ENCODE assay signal across 8 cellular contexts in genomic region chr1:36305915-36306209, GRCh38. TPM values are rescaled to one million over a fixed set of nuclear protein-coding genes. Genes with fewer than 3 reads are reported as not detected.
DNase-seq lines count a peak whose midpoint lies in the region; ATAC-seq, FAIRE-seq and TF ChIP-seq lines count a peak whose summit lies in the region.

No MANE protein-coding gene starts in this region.

- H3K9ac ChIP-seq in SU-DHL-6 (ENCODE audit: low read length) (peak overlapping the region; percentile 70; the same call in 1 of the 2 replicates), GM23248 (no peak overlapping the region)

- ATAC-seq in foreskin keratinocyte: peak; percentile 1
- ATAC-seq in HG02981 (IDR thresholded peaks at IDR 0.05; ENCODE audit: unreplicated experiment): no peak

- H2AFZ ChIP-seq in SU-DHL-6 (ENCODE audit: low read depth, low read length, severe bottlenecking) (no peak overlapping the region), GM23248 (no peak overlapping the region)

- intact Hi-C loops in sigmoid colon (cut with DNase I): loop anchor here (5.0 kb wide), 1 partner anchor 61 kb away; no protein-coding TSS in a partner anchor

- WGBS in sigmoid colon, 2 donors: 55 to 77% methylated on average over 7 of the region's 7 CpGs
- WGBS in GM23248 (ENCODE audit: low coverage in 1 of 2, low lambda C conversion rate in 2 of 2, missing lambda C conversion rate in 2 of 2), 2 experiments: 88 to 92% methylated on average over 5 to 7 of the region's 7 CpGs

- no peak for TF ChIP-seq CTCF in SU-DHL-6 (IDR thresholded peaks at IDR 0.05; ENCODE audit: insufficient read depth, low read length, poor library complexity, severe bottlenecking)
- no peak for TF ChIP-seq CTCF in foreskin keratinocyte (conservative IDR thresholded peaks at IDR 0.05)
- no peak for TF ChIP-seq CTCF in sigmoid colon (IDR thresholded peaks at IDR 0.05)

- TF ChIP-seq POLR2A in GM12891 (IDR thresholded peaks at IDR 0.05; ENCODE audit: low read depth, low read length): no peak
- no peak for TF ChIP-seq POLR2A in sigmoid colon (IDR thresholded peaks at IDR 0.05)

- no peaks in the 10 kb centered on the region for H3K27me3 ChIP-seq in SU-DHL-6 (ENCODE audit: low read length)
- no peaks in the 10 kb centered on the region for H3K27me3 ChIP-seq in foreskin keratinocyte
- H3K27me3 ChIP-seq in sigmoid colon: no peaks in the 10 kb centered on the region
- no peaks in the 10 kb centered on the region for H3K27me3 ChIP-seq in GM23248 (replicated peaks; ENCODE audit: insufficient read depth)

- no peaks in the 10 kb centered on the region for H4K20me1 ChIP-seq in SU-DHL-6 (ENCODE audit: low read depth, low read length)
- H4K20me1 ChIP-seq in GM23248 (ENCODE audit: insufficient read depth): no peaks in the 10 kb centered on the region

- peaks cover 9% of the 10 kb centered on the region; the same call in 1 of the 2 replicates for H3K36me3 ChIP-seq in SU-DHL-6 (ENCODE audit: low read length)
- peaks cover 15 to 39% (median 32%) of the 10 kb centered on the region in 4 donors for H3K36me3 ChIP-seq in sigmoid colon
- H3K36me3 ChIP-seq in GM23248 (ENCODE audit: low read depth): peaks cover 28% of the 10 kb centered on the region

- peaks cover 18% of the 10 kb centered on the region for H3F3A ChIP-seq in SU-DHL-6 (ENCODE audit: insufficient read depth)
- H3F3A ChIP-seq in GM23248 (ENCODE audit: insufficient read depth): peaks cover 25% of the 10 kb centered on the region

- no peaks in the 10 kb centered on the region for H3K9me3 ChIP-seq in SU-DHL-6 (ENCODE audit: insufficient read depth, low read length)
- no peaks in the 10 kb centered on the region for H3K9me3 ChIP-seq in sigmoid colon
- H3K9me3 ChIP-seq in GM23248 (ENCODE audit: low read depth): no peaks in the 10 kb centered on the region

- no peak for TF ChIP-seq EP300 in sigmoid colon (IDR thresholded peaks at IDR 0.05)

- DNase-seq in GM12891 (ENCODE audit: insufficient read length, low spot score): no peak
- DNase-seq in foreskin keratinocyte: peak; percentile 25 to 75
- no peak for DNase-seq in sigmoid colon
- DNase-seq in stimulated activated CD4-positive, alpha-beta T cell treated with anti-CD3 and anti-CD28 coated beads, Interleukin-12 subunit alpha, Interleukin-12 subunit beta, amount 100 ng/mL, for 4 hours: no peak
- DNase-seq in GM23248: no peak
- no peak for DNase-seq in NCI-H2227 treated with DMSO at 0.1 percent for 48 hours (lab: John Stamatoyannopoulos, UW)

- H3K79me2 ChIP-seq in SU-DHL-6 (ENCODE audit: insufficient read depth, low read length) (no peaks in the 10 kb centered on the region), GM23248 (ENCODE audit: insufficient read depth) (peaks cover 41% of the 10 kb centered on the region)

- peak; percentile 33 for FAIRE-seq in GM12891 (lab: Jason Lieb, UNC)

- H3K4me1 ChIP-seq in foreskin keratinocyte (peaks cover 9% of the 10 kb centered on the region), sigmoid colon (peaks cover 2 to 25% (median 17%) of the 10 kb centered on the region in 4 donors), GM23248 (ENCODE audit: insufficient read depth) (peaks cover 5% of the 10 kb centered on the region; the same call in 1 of the 2 replicates)

- H3K9me2 ChIP-seq in SU-DHL-6 (replicated peaks; ENCODE audit: insufficient read depth, low read length) (no peaks in the 10 kb centered on the region), GM23248 (ENCODE audit: insufficient read depth) (no peaks in the 10 kb centered on the region)

- H3K4me2 ChIP-seq in SU-DHL-6 (ENCODE audit: low read depth, low read length, poor library complexity, severe bottlenecking): peak overlapping the region; percentile 66
- no peak overlapping the region for H3K4me2 ChIP-seq in GM23248 (ENCODE audit: unreplicated experiment)

- in situ Hi-C loops in GM23248 (cut with MboI): no loop called here

- H3K4me3 ChIP-seq in SU-DHL-6 (ENCODE audit: insufficient read depth, low read length, poor library complexity, severe bottlenecking) (no peak overlapping the region), sigmoid colon (peak overlapping the region in 3 of 4 donors; percentile 69 to 92 (median 73)), GM23248 (no peak overlapping the region)

- H3K27ac ChIP-seq in SU-DHL-6 (ENCODE audit: low read depth, low read length): peak overlapping the region; percentile 59; the same call in 1 of the 2 replicates
- H3K27ac ChIP-seq in foreskin keratinocyte: peak overlapping the region; percentile 53
- H3K27ac ChIP-seq in sigmoid colon: peak overlapping the region; percentile 69 to 84 (median 78)
- H3K27ac ChIP-seq in GM23248: no peak overlapping the region

TF ChIP-seq in GM12891, 5 proteins besides CTCF, POLR2A, EP300 and RAD21:
- TF ChIP-seq PAX5 (IDR thresholded peaks at IDR 0.05; ENCODE audit: insufficient read depth, low read length, severe bottlenecking): no peak
- 0 out of 2 replicates have a peak, but pooled peaks have one; percentile 25 for TF ChIP-seq POLR2AphosphoS5 (IDR thresholded peaks at IDR 0.05; ENCODE audit: low read depth, low read length)
- TF ChIP-seq POU2F2 (IDR thresholded peaks at IDR 0.05; ENCODE audit: low read depth, low read length): no peak
- TF ChIP-seq TAF1 (IDR thresholded peaks at IDR 0.05; ENCODE audit: low read depth, low read length): no peak
- no peak for TF ChIP-seq SPI1 (IDR thresholded peaks at IDR 0.05; ENCODE audit: low read depth, low read length)

RNA-seq across cellular contexts. Expression of gene SH3D21, which starts 0.3 kb away (rescaled TPM):
- polyA plus RNA-seq in GM12891 (2012; ENCODE audit: low read depth, missing spikeins): 11.7 TPM
- total RNA-seq in foreskin keratinocyte (5.5 and 6.9 TPM in 2 replicates), sigmoid colon (1 to 10 TPM in 2 of 4 donors, under 1 TPM in 2; 0.16 to 3.0 (median 1.0) TPM)
- polyA plus RNA-seq in foreskin keratinocyte (2.3 and 3.5 TPM in 2 replicates), sigmoid colon (1 to 10 TPM; 1.8 to 7.4 (median 5.8) TPM), GM23248 (2016; fragmentation: Nextera tagmentation; extraction: Ambion mirVana) (1.1 and 1.8 TPM in 2 replicates)
- 5.6 and 14.4 TPM in 2 replicates for total RNA-seq in GM23248 (2014; rRNA removed; shearing (Covaris generic))

RNA-seq across cellular contexts. Expression of gene EVA1B, which starts 17.6 kb away (rescaled TPM):
- polyA plus RNA-seq in GM12891 (2012; ENCODE audit: low read depth, missing spikeins): 7.6 TPM
- total RNA-seq in foreskin keratinocyte (19.5 and 28.7 TPM in 2 replicates), sigmoid colon (100 to 1,000 TPM in 1 of 4 donors, 10 to 100 TPM in 3; 46.7 to 102 (median 71.0) TPM)
- polyA plus RNA-seq in foreskin keratinocyte (24.8 and 38.2 TPM in 2 replicates), sigmoid colon (10 to 100 TPM in 2 of 3 donors, 1 to 10 TPM in 1; 5.8 to 18.0 (median 17.2) TPM), GM23248 (2016; fragmentation: Nextera tagmentation; extraction: Ambion mirVana) (95.0 and 111 TPM in 2 replicates)
- total RNA-seq in GM23248 (2014; rRNA removed; shearing (Covaris generic)): 294 and 328 TPM in 2 replicates

Comparison
In these comparisons a context has a peak if more than half of its experiments do, and no peak if none do; other contexts are left out.
1. DNase-seq: peak in foreskin keratinocyte (2 of 2); none in GM12891 (single experiment), sigmoid colon (single experiment), stimulated activated CD4-positive, alpha-beta T cell treated with anti-CD3 and anti-CD28 coated beads, Interleukin-12 subunit alpha, Interleukin-12 subunit beta, amount 100 ng/mL, for 4 hours (single experiment), GM23248 (single experiment) and NCI-H2227 treated with DMSO at 0.1 percent for 48 hours (single experiment).
2. H3K4me3 ChIP-seq: peak in sigmoid colon (3 of 4); none in SU-DHL-6 (single experiment) and GM23248 (single experiment).